In the genomic region with DNA sequence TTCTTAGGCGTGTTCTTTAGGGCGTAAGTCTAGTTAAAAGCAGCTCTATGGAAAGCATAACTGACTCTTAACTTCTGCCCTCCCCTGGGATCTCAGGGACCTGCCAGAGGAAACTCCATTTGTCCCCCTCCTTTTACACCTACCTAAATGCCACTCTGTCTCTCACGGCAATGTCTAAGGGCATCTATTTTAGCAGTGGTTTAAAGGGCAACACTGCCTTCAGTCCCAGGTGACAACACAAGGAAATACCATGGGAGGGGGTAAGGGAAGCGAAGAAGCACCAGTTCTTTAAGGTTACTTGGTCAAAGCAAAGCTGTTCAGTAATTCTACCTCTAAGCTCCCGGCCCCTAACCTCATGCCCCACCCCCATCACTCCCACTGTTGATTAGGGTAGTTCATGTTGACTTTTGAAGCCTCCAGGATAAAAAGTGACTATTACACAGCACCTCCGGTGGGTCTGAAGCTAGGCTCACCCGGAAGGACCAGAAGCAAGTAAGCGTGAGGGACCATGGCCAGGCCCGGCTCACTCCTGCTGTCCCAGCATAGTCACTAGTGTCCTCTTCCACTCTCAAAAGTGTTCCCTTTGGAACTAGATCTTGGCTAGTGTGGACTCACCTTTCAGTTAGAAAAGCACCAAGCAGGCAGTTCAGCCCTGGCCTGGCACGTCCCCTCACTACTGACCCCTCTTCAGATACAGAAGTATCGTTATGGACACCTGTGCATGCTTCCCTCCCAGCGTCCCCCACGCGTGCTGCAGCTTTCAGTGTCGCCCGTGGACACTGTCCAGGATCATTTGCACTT, we compare ENCODE assay signal across 8 cellular contexts. TPM values are rescaled to one million over a fixed set of nuclear protein-coding genes. Genes with fewer than 3 reads are reported as not detected.
DNase-seq lines count a peak whose midpoint lies in the region; ATAC-seq and TF ChIP-seq lines count a peak whose summit lies in the region.

No MANE protein-coding gene starts in this region.

- no peaks in the 10 kb centered on the region for H3K9me3 Mint-ChIP-seq in CD8-positive, alpha-beta T cell

- H3K36me3 ChIP-seq in CD8-positive, alpha-beta T cell (ENCODE audit: insufficient read depth, low read length) = no peaks in the 10 kb centered on the region
- H3K36me3 ChIP-seq in osteoblast (ENCODE audit: insufficient read depth, low read length) = no peaks in the 10 kb centered on the region

- intact Hi-C loops in CD8-positive, alpha-beta T cell (cut with DNase I, micrococcal nuclease) = loop anchor here (5.0 kb wide), 1 partner anchor 42 kb away; no protein-coding TSS in a partner anchor
- intact Hi-C loops in dorsolateral prefrontal cortex (cut with DNase I) = no loop called here

- no peaks in the 10 kb centered on the region for H3K27me3 ChIP-seq in CD8-positive, alpha-beta T cell (ENCODE audit: insufficient read depth, low read length)
- H3K27me3 ChIP-seq in dorsolateral prefrontal cortex (no peaks in the 10 kb centered on the region), osteoblast (ENCODE audit: insufficient read depth, low read length) (no peaks in the 10 kb centered on the region)

- no peak for DNase-seq in CD8-positive, alpha-beta T cell
- DNase-seq in LNCaP clone FGC (ENCODE audit: low read depth) = no peak
- no peak for DNase-seq in dorsolateral prefrontal cortex
- DNase-seq in osteoblast (ENCODE audit: insufficient read length, low spot score, missing footprints) = no peak
- DNase-seq in islet precursor cell = no peak
- no peak for DNase-seq in NCI-H226

- peaks cover 37% of the 10 kb centered on the region for H3K36me3 Mint-ChIP-seq in CD8-positive, alpha-beta T cell

- POLR2A ChIA-PET in CD8-positive, alpha-beta T cell (lab: Charles Lee) = interaction anchor here (1.1 to 2.0 kb wide), 5 partner anchors 9 to 84 kb away, joined by 3 to 10 read pairs (median 5); no protein-coding TSS in a partner anchor

- peak overlapping the region; percentile 87 for H3K4me2 ChIP-seq in osteoblast (ENCODE audit: insufficient read depth, low read length)

- TF ChIP-seq CTCF in CD8-positive, alpha-beta T cell (IDR thresholded peaks at IDR 0.05) = no peak
- TF ChIP-seq CTCF in LNCaP clone FGC (IDR thresholded peaks at IDR 0.05; ENCODE audit: control insufficient read depth, extremely low read depth, insufficient read depth) = no peak
- TF ChIP-seq CTCF in dorsolateral prefrontal cortex (IDR thresholded peaks at IDR 0.05 in 54 of 56, conservative IDR thresholded peaks at IDR 0.05 in 2 of 56; ENCODE audit: low read depth in 1 of 56, partially characterized antibody in 56 of 56) = no peak
- TF ChIP-seq CTCF in osteoblast (IDR thresholded peaks at IDR 0.05; ENCODE audit: extremely low read depth, low read depth, low read length) = no peak

- ATAC-seq in CD8-positive, alpha-beta T cell = no peak
- ATAC-seq in GM19463 (IDR thresholded peaks at IDR 0.05; ENCODE audit: unreplicated experiment) = no peak
- ATAC-seq in HG02763 (IDR thresholded peaks at IDR 0.05; ENCODE audit: unreplicated experiment) = no peak

- no peaks in the 10 kb centered on the region for H3K9me3 ChIP-seq in CD8-positive, alpha-beta T cell (ENCODE audit: low read length)
- H3K9me3 ChIP-seq in osteoblast (ENCODE audit: low read depth, low read length) = no peaks in the 10 kb centered on the region

- no peaks in the 10 kb centered on the region for H3K27me3 Mint-ChIP-seq in CD8-positive, alpha-beta T cell (ENCODE audit: low read depth)

- H3K4me3 Mint-ChIP-seq in CD8-positive, alpha-beta T cell = peak overlapping the region; percentile 88

- H4K20me1 ChIP-seq in osteoblast (ENCODE audit: insufficient read depth, low read length) = peaks cover 27% of the 10 kb centered on the region

- H3K27ac Mint-ChIP-seq in CD8-positive, alpha-beta T cell = peak overlapping the region; percentile 92

- H2AFZ ChIP-seq in osteoblast (ENCODE audit: low read length) = no peak overlapping the region

- peaks cover 51% of the 10 kb centered on the region for H3K79me2 ChIP-seq in osteoblast (ENCODE audit: insufficient read depth, low read length)

- CTCF ChIA-PET in CD8-positive, alpha-beta T cell (lab: Charles Lee) = interaction anchor here (0.8 to 1.9 kb wide), 7 partner anchors 11 to 238 kb away, joined by 3 to 6 read pairs (median 3); no protein-coding TSS in a partner anchor

- peak overlapping the region; percentile 58 for H3K27ac ChIP-seq in CD8-positive, alpha-beta T cell (ENCODE audit: low read depth, low read length)
- H3K27ac ChIP-seq in dorsolateral prefrontal cortex (peak overlapping the region in 43 of 59 donors; percentile 0 to 85 (median 65)), osteoblast (ENCODE audit: low read depth, low read length) (peak overlapping the region; percentile 85)

- H3K4me1 ChIP-seq in CD8-positive, alpha-beta T cell (ENCODE audit: insufficient read depth, low read length) = peaks cover 79% of the 10 kb centered on the region
- peaks cover 21% of the 10 kb centered on the region for H3K4me1 ChIP-seq in osteoblast (ENCODE audit: insufficient read depth, low read length)

- H3K4me1 Mint-ChIP-seq in CD8-positive, alpha-beta T cell (ENCODE audit: low read depth) = peaks cover 84% of the 10 kb centered on the region

- peak overlapping the region; percentile 63 for H3K4me3 ChIP-seq in CD8-positive, alpha-beta T cell (ENCODE audit: low read depth, low read length)
- H3K4me3 ChIP-seq in LNCaP clone FGC (ENCODE audit: low read depth, low read length) (peak overlapping the region; percentile 75), dorsolateral prefrontal cortex (peak overlapping the region in 34 of 59 donors; percentile 8 to 58 (median 43)), osteoblast (ENCODE audit: insufficient read depth, low read length) (peak overlapping the region; percentile 79)

RNA-seq across cellular contexts. Expression of a gene that starts 47.0 kb away (rescaled TPM):
- total RNA-seq in CD8-positive, alpha-beta T cell = 100 to 1,000 TPM; 475 to 490 TPM
- 100 to 1,000 TPM in 67 of 120 experiments, 10 to 100 TPM in 53; 70.0 to 339 (median 108) TPM for total RNA-seq in dorsolateral prefrontal cortex
- 20.9 and 21.4 TPM in 2 replicates for total RNA-seq in osteoblast

Comparison
In these comparisons a context has a peak if more than half of its experiments do, and no peak if none do; other contexts are left out.
1. intact Hi-C loops: an anchor here in CD8-positive, alpha-beta T cell (5.0 kb wide); none called in dorsolateral prefrontal cortex.